ENCODE assay signal across 20 cellular contexts in genomic region chr14:53356361-53357150, GRCh38.
DNase-seq lines count a peak whose midpoint lies in the region; ATAC-seq and TF ChIP-seq lines count a peak whose summit lies in the region.
"Had no signal": no experiment of that assay in that cellular context is flagged by ENCODE, and none has a peak within 500 bp of the region (broad histone marks: within the 10 kb centered on the region; RNA-seq: fewer than 3 reads in every experiment).

No MANE protein-coding gene starts in this region.

- ATAC-seq in IMR-90 (ENCODE audit: low read depth) (no peak), esophagus mucosa (no peak)
- ATAC-seq: gastrocnemius medialis; stimulated activated naive CD8-positive, alpha-beta T cell treated with anti-CD3 and anti-CD28 coated beads, Interleukin-15, Interleukin-2, amounts not matched to agents 100 U/mL and 50 U/mL, for 24 hours had no signal

- peaks cover 9% of the 10 kb centered on the region; the same call in 1 of the 2 replicates for H3K4me1 ChIP-seq in IMR-90 (ENCODE audit: control insufficient read depth, insufficient read depth, low read length)
- H3K4me1 ChIP-seq in mesenchymal stem cell (ENCODE audit: control insufficient read depth, insufficient read depth, low read depth, low read length): peaks cover 4% of the 10 kb centered on the region
- H3K4me1 ChIP-seq in tibial artery: peaks cover 0 to 5% (median 0%) of the 10 kb centered on the region in 4 donors
- H3K4me1 ChIP-seq: gastrocnemius medialis, prostate gland, thyroid gland had no signal

- H3K9ac ChIP-seq in IMR-90 (ENCODE audit: low read depth, low read length) (no peak overlapping the region), mesenchymal stem cell (ENCODE audit: low read length) (no peak overlapping the region)

- CTCF ChIA-PET in IMR-90 (lab: Yijun Ruan, JAX): interaction anchor here (0.6 to 1.8 kb wide), 5 partner anchors 11 to 1765 kb away, joined by 3 to 6 read pairs (median 3); no protein-coding TSS in a partner anchor

- H2AFZ ChIP-seq in IMR-90 (replicated peaks; ENCODE audit: low read length, poor library complexity) (peak overlapping the region; percentile 65), mesenchymal stem cell (ENCODE audit: low read depth, low read length) (no peak overlapping the region)

- no peak for TF ChIP-seq POLR2A in IMR-90 (IDR thresholded peaks at IDR 0.05; ENCODE audit: low read depth, low read length)

- H2AK9ac ChIP-seq in IMR-90 (replicated peaks; ENCODE audit: low read depth, low read length, poor library complexity): no peak overlapping the region

- intact Hi-C loops in IMR-90 (cut with micrococcal nuclease): no loop called here
- intact Hi-C loops in tibial artery (cut with DNase I; ENCODE audit: low total_unique reads): no loop called here

- H2AK5ac ChIP-seq in IMR-90 (ENCODE audit: low read depth, low read length): peak overlapping the region; percentile 61; the same call in 1 of the 2 replicates
- H2AK5ac ChIP-seq in mesenchymal stem cell (ENCODE audit: low read length, severe bottlenecking): peak overlapping the region; percentile 46

- H2BK12ac ChIP-seq in mesenchymal stem cell (ENCODE audit: low read length in 2 of 2): peak overlapping the region in 1 of 2 experiments; percentile 49

- H2BK5ac ChIP-seq in IMR-90 (ENCODE audit: low read depth, low read length, poor library complexity, severe bottlenecking) (no peak overlapping the region), mesenchymal stem cell (ENCODE audit: low read depth, low read length, poor library complexity, severe bottlenecking) (peak overlapping the region; percentile 83)

- H3K9me1 ChIP-seq in IMR-90 (ENCODE audit: insufficient read depth, low read length): peaks cover 17% of the 10 kb centered on the region

- H2BK120ac ChIP-seq in IMR-90 (ENCODE audit: low read depth, low read length) (peak overlapping the region; percentile 74; the same call in 1 of the 2 replicates), mesenchymal stem cell (ENCODE audit: low read depth, low read length) (peak overlapping the region; percentile 9)

- H3K18ac ChIP-seq in IMR-90 (ENCODE audit: low read depth, low read length) (peak overlapping the region; percentile 1; the same call in 1 of the 2 replicates), mesenchymal stem cell (ENCODE audit: low read depth in 1 of 2, low read length in 2 of 2) (peak overlapping the region; percentile 17 to 93)

- H3K4me3 ChIP-seq in IMR-90 (ENCODE audit: insufficient read depth, low read depth, low read length) (no peak overlapping the region), choroid plexus epithelial cell (ENCODE audit: low read depth, low read length) (no peak overlapping the region), mesenchymal stem cell (ENCODE audit: insufficient read depth in 1 of 2, low read depth in 1 of 2, low read length in 2 of 2) (no peak overlapping the region), tibial artery (no peak overlapping the region)
- H3K4me3 ChIP-seq: gastrocnemius medialis, prostate gland, thyroid gland had no signal

- H4K20me1 ChIP-seq in IMR-90 (ENCODE audit: insufficient read depth, low read length): no peaks in the 10 kb centered on the region

- H3K79me1 ChIP-seq in IMR-90 (ENCODE audit: low read depth in 1 of 2, low read length in 2 of 2) (no peaks in the 10 kb centered on the region), mesenchymal stem cell (replicated peaks; ENCODE audit: low read length, poor library complexity, severe bottlenecking) (no peaks in the 10 kb centered on the region)

- WGBS in IMR-90 (ENCODE audit: extremely low coverage in 2 of 2, insufficient read length in 1 of 2), 2 experiments: no CpG with 5 or more reads among the region's 4 CpGs
- WGBS in mesenchymal stem cell: 57% methylated on average over 2 of the region's 4 CpGs

- peak overlapping the region; percentile 63; the same call in 1 of the 2 replicates for H3K14ac ChIP-seq in IMR-90 (replicated peaks; ENCODE audit: low read depth, low read length)
- no peak overlapping the region for H3K14ac ChIP-seq in mesenchymal stem cell (ENCODE audit: low read length in 2 of 2)

- H2BK15ac ChIP-seq in IMR-90 (ENCODE audit: low read depth, low read length): peak overlapping the region; percentile 6; the same call in 1 of the 3 replicates
- no peak overlapping the region for H2BK15ac ChIP-seq in mesenchymal stem cell (ENCODE audit: low read depth, poor library complexity, severe bottlenecking)

- dilution Hi-C loops in IMR-90 (cut with HindIII; ENCODE audit: low sequenced_read_pairs, unreplicated experiment): no loop called here

- peak overlapping the region; percentile 52 for H3K4ac ChIP-seq in IMR-90 (ENCODE audit: low read depth, low read length)
- H3K4ac ChIP-seq in mesenchymal stem cell (ENCODE audit: low read depth in 1 of 2, low read length in 2 of 2): no peak overlapping the region

- H4K91ac ChIP-seq in IMR-90 (ENCODE audit: insufficient read depth, low read depth, low read length): 0 out of 2 replicates have a peak overlapping the region, but pooled peaks have one; percentile 8
- H4K91ac ChIP-seq in mesenchymal stem cell (ENCODE audit: low read length): no peak overlapping the region

- H3K23ac ChIP-seq in IMR-90 (ENCODE audit: low read depth, low read length): 0 out of 2 replicates have a peak overlapping the region, but pooled peaks have one; percentile 39
- no peak overlapping the region for H3K23ac ChIP-seq in mesenchymal stem cell (ENCODE audit: low read length in 2 of 2)

- H3K56ac ChIP-seq in IMR-90 (ENCODE audit: extremely low read depth, insufficient read depth, low read length): no peak overlapping the region

- DNase-seq in IMR-90 (peak; percentile 44), choroid plexus epithelial cell (ENCODE audit: low read depth) (peak; percentile 47), mesenchymal stem cell (peak; percentile 8), SKM-1 treated with dmso at 0.1 percent for 144 hours (lab: John Stamatoyannopoulos, UW; ENCODE audit: unreplicated experiment) (no peak), SIG-M5 (lab: John Stamatoyannopoulos, UW) (no peak), tibial artery (no peak)
- DNase-seq: activated CD4-positive, alpha-beta T cell treated with anti-CD3 and anti-CD28 coated beads, Interleukin-2, amount 10 ng/mL, durations not matched to agents 24 days and 14 days; DND-41; gastrocnemius medialis; left cardiac atrium; MM.1S; NCI-H2171; Right ventricle myocardium superior; small intestine; stimulated activated CD4-positive, alpha-beta T cell treated with anti-CD3 and anti-CD28 coated beads, Interleukin-2, amount 100 ng/mL, for 48 hours; stimulated activated naive CD8-positive, alpha-beta T cell treated with anti-CD3 and anti-CD28 coated beads, Interleukin-15, Interleukin-2, amounts not matched to agents 100 U/mL and 50 U/mL, for 24 hours had no signal

- TF ChIP-seq RAD21 in IMR-90 (IDR thresholded peaks at IDR 0.05; ENCODE audit: low read length): no peak

- TF ChIP-seq CTCF in IMR-90 (conservative IDR thresholded peaks at IDR 0.05; ENCODE audit: low read depth, low read length) (no peak), choroid plexus epithelial cell (conservative IDR thresholded peaks at IDR 0.05; ENCODE audit: low read depth, low read length) (no peak), tibial artery (IDR thresholded peaks at IDR 0.05) (no peak)

- H4K8ac ChIP-seq in IMR-90 (ENCODE audit: low read depth in 2 of 2, low read length in 2 of 2) (peak overlapping the region in 1 of 2 experiments; percentile 31; a peak in 1 of 4 replicates), mesenchymal stem cell (ENCODE audit: low read length) (peak overlapping the region; percentile 10)

- H3K27ac ChIP-seq in IMR-90 (ENCODE audit: insufficient read depth, low read length): no peak overlapping the region
- H3K27ac ChIP-seq in mesenchymal stem cell (ENCODE audit: low read length, poor library complexity, severe bottlenecking): peak overlapping the region; percentile 99
- no peak overlapping the region for H3K27ac ChIP-seq in tibial artery
- H3K27ac ChIP-seq: gastrocnemius medialis, HL-60, prostate gland, thyroid gland had no signal

- BruUV-seq in IMR-90 (replicated peaks; lab: Mats Ljungman, UMichigan): no TSS peak

- H4K5ac ChIP-seq in IMR-90 (ENCODE audit: low read depth, low read length): peak overlapping the region; percentile 0; the same call in 1 of the 2 replicates

- POLR2A ChIA-PET in IMR-90 (lab: Charles Lee; ENCODE audit: unreplicated experiment): interaction anchor here (0.5 to 0.8 kb wide), 3 partner anchors 12 to 391 kb away, joined by 3 to 6 read pairs (median 3); no protein-coding TSS in a partner anchor

- H3K4me2 ChIP-seq in IMR-90 (ENCODE audit: low read depth, low read length) (no peak overlapping the region), mesenchymal stem cell (ENCODE audit: low read length, poor library complexity, severe bottlenecking) (no peak overlapping the region)

- H3K9me3 ChIP-seq in IMR-90 (ENCODE audit: control insufficient read depth, insufficient read depth, low read length) (no peaks in the 10 kb centered on the region), mesenchymal stem cell (ENCODE audit: control insufficient read depth, low read length) (no peaks in the 10 kb centered on the region), tibial artery (no peaks in the 10 kb centered on the region)
- H3K9me3 ChIP-seq: gastrocnemius medialis, prostate gland, thyroid gland had no signal

- H3K27me3 ChIP-seq in IMR-90 (ENCODE audit: control insufficient read depth, insufficient read depth, low read length) (no peaks in the 10 kb centered on the region), mesenchymal stem cell (ENCODE audit: control insufficient read depth in 1 of 2, insufficient read depth in 1 of 2, low read length in 2 of 2) (no peaks in the 10 kb centered on the region), tibial artery (no peaks in the 10 kb centered on the region)
- H3K27me3 ChIP-seq: gastrocnemius medialis, thyroid gland had no signal

- H3K36me3 ChIP-seq in IMR-90 (ENCODE audit: control insufficient read depth, insufficient read depth, low read length): no peaks in the 10 kb centered on the region
- no peaks in the 10 kb centered on the region for H3K36me3 ChIP-seq in mesenchymal stem cell (ENCODE audit: control insufficient read depth in 1 of 2, insufficient read depth in 2 of 2, low read depth in 1 of 2, low read length in 2 of 2)
- H3K36me3 ChIP-seq in tibial artery: no peaks in the 10 kb centered on the region
- H3K36me3 ChIP-seq: gastrocnemius medialis, prostate gland, thyroid gland had no signal

- H2BK20ac ChIP-seq in IMR-90 (ENCODE audit: low read depth, low read length): peak overlapping the region; percentile 66

- in situ Hi-C loops in IMR-90 (cut with MboI; ENCODE audit: low sequenced_read_pairs): no loop called here

TF ChIP-seq in IMR-90, 13 proteins besides CTCF, POLR2A, EP300 and RAD21 (continues in another document):
- TF ChIP-seq, protein P1, sequence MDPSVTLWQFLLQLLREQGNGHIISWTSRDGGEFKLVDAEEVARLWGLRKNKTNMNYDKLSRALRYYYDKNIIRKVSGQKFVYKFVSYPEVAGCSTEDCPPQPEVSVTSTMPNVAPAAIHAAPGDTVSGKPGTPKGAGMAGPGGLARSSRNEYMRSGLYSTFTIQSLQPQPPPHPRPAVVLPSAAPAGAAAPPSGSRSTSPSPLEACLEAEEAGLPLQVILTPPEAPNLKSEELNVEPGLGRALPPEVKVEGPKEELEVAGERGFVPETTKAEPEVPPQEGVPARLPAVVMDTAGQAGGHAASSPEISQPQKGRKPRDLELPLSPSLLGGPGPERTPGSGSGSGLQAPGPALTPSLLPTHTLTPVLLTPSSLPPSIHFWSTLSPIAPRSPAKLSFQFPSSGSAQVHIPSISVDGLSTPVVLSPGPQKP (IDR thresholded peaks at IDR 0.05; ENCODE audit: borderline replicate concordance, low read depth, low read length): no peak

Comparison
In these comparisons a context has a peak if more than half of its experiments do, and no peak if none do; other contexts are left out.
1. DNase-seq: peak in IMR-90 (single experiment), choroid plexus epithelial cell (single experiment) and mesenchymal stem cell (single experiment); none in SKM-1 treated with dmso at 0.1 percent for 144 hours (single experiment), SIG-M5 (single experiment) and tibial artery (0 of 2).